Comparison of ENCODE assay signal across 1 cellular context in the genomic region with DNA sequence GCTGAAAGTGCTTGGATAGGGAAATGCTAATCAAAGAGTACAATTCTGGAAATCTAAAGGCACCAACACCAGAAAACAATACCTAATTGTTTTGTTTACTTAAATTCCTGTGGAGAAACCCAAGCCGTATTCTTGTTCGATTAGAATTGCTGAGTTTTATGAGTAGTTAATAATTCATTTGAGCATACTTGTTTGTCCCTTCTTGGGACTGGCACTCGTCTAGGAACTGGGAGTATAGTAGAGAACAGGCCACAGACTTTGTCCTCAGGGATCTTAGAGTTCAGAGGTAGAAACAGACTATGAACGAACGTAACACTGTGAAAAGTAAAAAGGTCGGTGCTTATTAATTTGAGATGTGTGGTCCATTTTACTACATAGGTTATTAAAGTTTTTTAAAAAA.
TF ChIP-seq lines count a peak whose summit lies in the region.

No MANE protein-coding gene starts in this region.

TF ChIP-seq in HepG2, 621 proteins besides CTCF, POLR2A, EP300 and RAD21:
- TF ChIP-seq, protein P1, sequence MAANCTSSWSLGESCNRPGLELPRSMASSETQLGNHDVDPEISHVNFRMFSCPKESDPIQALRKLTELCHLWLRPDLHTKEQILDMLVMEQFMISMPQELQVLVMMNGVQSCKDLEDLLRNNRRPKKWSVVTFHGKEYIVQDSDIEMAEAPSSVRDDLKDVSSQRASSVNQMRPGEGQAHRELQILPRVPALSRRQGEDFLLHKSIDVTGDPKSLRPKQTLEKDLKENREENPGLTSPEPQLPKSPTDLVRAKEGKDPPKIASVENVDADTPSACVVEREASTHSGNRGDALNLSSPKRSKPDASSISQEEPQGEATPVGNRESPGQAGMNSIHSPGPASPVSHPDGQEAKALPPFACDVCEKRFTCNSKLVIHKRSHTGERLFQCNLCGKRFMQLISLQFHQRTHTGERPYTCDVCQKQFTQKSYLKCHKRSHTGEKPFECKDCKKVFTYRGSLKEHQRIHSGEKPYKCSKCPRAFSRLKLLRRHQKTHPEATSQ (CRISPR knock-in tag; IDR thresholded peaks at IDR 0.05; ENCODE audit: borderline replicate concordance): no peak
- no peak for TF ChIP-seq ZFP37 (CRISPR knock-in tag; IDR thresholded peaks at IDR 0.05; ENCODE audit: borderline replicate concordance)
- TF ChIP-seq GABPB1 (CRISPR knock-in tag; IDR thresholded peaks at IDR 0.05): no peak
- TF ChIP-seq IRX3 (CRISPR knock-in tag; IDR thresholded peaks at IDR 0.05; ENCODE audit: borderline replicate concordance, low read depth): no peak
